In the genomic region with DNA sequence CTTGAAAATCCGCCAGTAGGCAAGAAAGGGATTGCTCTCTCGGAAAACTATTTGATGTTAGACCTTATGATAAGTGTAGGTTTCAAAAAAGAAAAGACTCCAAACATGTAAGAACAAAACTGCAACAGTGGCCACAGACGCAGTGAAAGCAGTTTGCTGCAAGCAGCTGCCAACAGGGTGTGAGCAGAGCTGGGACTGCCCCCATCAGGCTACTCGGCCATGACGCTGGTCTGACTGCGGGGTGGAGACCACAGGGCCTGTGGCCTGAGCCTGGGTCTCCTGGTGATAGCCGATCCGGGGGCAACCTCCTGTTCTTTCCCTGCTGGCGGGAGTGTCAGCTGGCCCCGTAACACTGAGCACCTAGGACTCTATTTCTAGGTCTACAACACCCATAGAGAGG, we compare ENCODE assay signal across 16 cellular contexts.
DNase-seq lines count a peak whose midpoint lies in the region; ATAC-seq, FAIRE-seq and TF ChIP-seq lines count a peak whose summit lies in the region.
"Had no signal": no experiment of that assay in that cellular context is flagged by ENCODE, and none has a peak within 500 bp of the region (broad histone marks: within the 10 kb centered on the region; RNA-seq: fewer than 3 reads in every experiment).

No MANE protein-coding gene starts in this region.

- peaks cover 23% of the 10 kb centered on the region for H3K4me1 ChIP-seq in keratinocyte (ENCODE audit: control insufficient read depth, extremely low read depth, insufficient read depth, low read length)
- H3K4me1 ChIP-seq: right lobe of liver, transverse colon had no signal

- FAIRE-seq in keratinocyte (lab: Jason Lieb, UNC) (no peak), HTR-8/SVneo (lab: Jason Lieb, UNC) (no peak)
- FAIRE-seq: RCC 7860 had no signal

- POLR2A ChIA-PET in GM10248 (lab: Yijun Ruan, JAX), result no interaction called here

- H3K27ac ChIP-seq in keratinocyte (ENCODE audit: control insufficient read depth, insufficient read depth, low read length), result peak overlapping the region; percentile 51
- H3K27ac ChIP-seq: right lobe of liver, transverse colon had no signal

- H3K4me2 ChIP-seq in keratinocyte (ENCODE audit: control insufficient read depth, extremely low read depth, insufficient read depth, low read depth, low read length), result peak overlapping the region; percentile 36

- TF ChIP-seq CTCF in GM10248 (IDR thresholded peaks at IDR 0.05; ENCODE audit: control extremely low read depth, extremely low read depth, low read depth, missing control alignments) (no peak), keratinocyte (optimal IDR thresholded peaks at IDR 0.05 in 1 of 3, IDR thresholded peaks at IDR 0.05 in 1 of 3, conservative IDR thresholded peaks at IDR 0.05 in 1 of 3; ENCODE audit: extremely low read depth in 1 of 3, insufficient read depth in 2 of 3, low read length in 3 of 3) (peak in 1 of 3 experiments; percentile 32)

- peaks cover 12% of the 10 kb centered on the region for H4K20me1 ChIP-seq in keratinocyte (ENCODE audit: control insufficient read depth, extremely low read depth, insufficient read depth, low read length)

- peaks cover 8% of the 10 kb centered on the region for H3K79me2 ChIP-seq in keratinocyte (ENCODE audit: control insufficient read depth, insufficient read depth, low read length)

- H3K27me3 ChIP-seq in keratinocyte (ENCODE audit: control insufficient read depth, extremely low read depth, insufficient read depth, low read length), result no peaks in the 10 kb centered on the region
- H3K27me3 ChIP-seq: right lobe of liver, transverse colon had no signal

- dilution Hi-C loops in keratinocyte (cut with MboI; ENCODE audit: extremely low pct_ligation_motif_present, low sequenced_read_pairs), result no loop called here

- CTCF ChIA-PET in GM10248 (lab: Yijun Ruan, JAX), result interaction anchor here (0.6 kb wide), 1 partner anchor 14 kb away, joined by 3 read pairs; no protein-coding TSS in a partner anchor

- peak overlapping the region; percentile 43 for H3K9ac ChIP-seq in keratinocyte (ENCODE audit: control insufficient read depth, extremely low read depth, insufficient read depth, low read length)

- H3K9me1 ChIP-seq in keratinocyte (ENCODE audit: control insufficient read depth, extremely low read depth, insufficient read depth, low read length), result peaks cover 7% of the 10 kb centered on the region

- peaks cover 29 to 41% of the 10 kb centered on the region in 2 experiments for H3K36me3 ChIP-seq in keratinocyte (ENCODE audit: control insufficient read depth in 2 of 2, extremely low read depth in 1 of 2, insufficient read depth in 2 of 2, low read length in 2 of 2)

- no peak overlapping the region for H2AFZ ChIP-seq in keratinocyte (ENCODE audit: control insufficient read depth, low read length)

- ATAC-seq in GM19351 (IDR thresholded peaks at IDR 0.05; ENCODE audit: unreplicated experiment), result peak; percentile 86
- peak; percentile 90 for ATAC-seq in HG03439 (IDR thresholded peaks at IDR 0.05; ENCODE audit: unreplicated experiment)
- no peak for ATAC-seq in HG03521 (IDR thresholded peaks at IDR 0.05; ENCODE audit: unreplicated experiment)
- ATAC-seq: activated CD8-positive, alpha-beta T cell treated with anti-CD3 and anti-CD28 coated beads for 36 hours; natural killer cell treated with Interleukin-12 subunit alpha and Interleukin-12 subunit beta and Interleukin-15 and Interleukin-18, amount 100 ng/mL, for 72 hours had no signal

- DNase-seq in GM10248 (ENCODE audit: extremely low spot score), result peak; percentile 78
- no peak for DNase-seq in keratinocyte (ENCODE audit: low read depth, low spot score)
- DNase-seq in stimulated activated CD4-positive, alpha-beta T cell treated with anti-CD3 and anti-CD28 coated beads, Interleukin-15, amount 100 ng/mL, for 24 hours, result no peak
- no peak for DNase-seq in NCI-H146 treated with DMSO at 0.1 percent for 48 hours (lab: John Stamatoyannopoulos, UW; ENCODE audit: unreplicated experiment)
- DNase-seq in HTR-8/SVneo (ENCODE audit: insufficient read length, low spot score), result no peak
- DNase-seq: activated CD8-positive, alpha-beta T cell treated with anti-CD3 and anti-CD28 coated beads for 36 hours; activated naive CD4-positive, alpha-beta T cell treated with anti-CD3 and anti-CD28 coated beads for 36 hours; central memory CD4-positive, alpha-beta T cell; NCI-H226; transverse colon had no signal

- peaks cover 5% of the 10 kb centered on the region for H3K9me3 ChIP-seq in keratinocyte (ENCODE audit: control insufficient read depth, low read depth, low read length)

- no peak overlapping the region for H3K4me3 ChIP-seq in keratinocyte (ENCODE audit: control insufficient read depth in 2 of 3, extremely low read depth in 1 of 3, insufficient read depth in 2 of 3, low read depth in 1 of 3, low read length in 3 of 3)
- H3K4me3 ChIP-seq: right lobe of liver, transverse colon had no signal
